26 cellular contexts compared by ENCODE assay signal in the genomic region with DNA sequence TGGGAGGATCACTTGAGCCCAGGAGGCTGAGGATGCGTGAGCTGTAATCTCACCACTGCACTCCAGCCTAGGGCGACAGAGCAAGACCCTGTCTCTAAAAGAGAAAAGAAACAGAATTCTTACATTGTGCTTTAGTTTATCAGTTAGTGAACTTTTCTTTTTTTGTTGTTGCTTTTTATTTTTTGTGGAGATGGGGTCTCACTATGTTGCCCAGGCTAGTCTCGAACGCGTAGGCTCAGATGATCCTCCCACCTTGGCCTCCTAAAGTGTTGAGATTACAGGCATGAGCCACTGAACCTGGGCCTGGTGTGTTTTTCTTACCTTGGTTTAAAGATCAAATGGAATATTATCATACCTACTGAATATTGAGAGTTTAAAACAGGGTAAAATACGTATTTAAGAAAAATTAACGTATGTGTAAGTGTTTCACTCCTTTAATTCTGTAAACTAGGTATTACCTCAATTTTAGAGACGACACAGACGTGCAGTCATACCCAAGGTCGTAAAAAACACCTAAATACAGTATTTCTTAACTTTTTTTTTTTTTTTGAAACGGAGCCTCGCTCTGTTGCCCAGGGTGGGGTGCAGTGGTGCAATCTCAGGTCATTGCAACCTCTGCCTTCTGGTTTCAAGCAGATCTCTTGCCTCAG.
"Had no signal": no experiment of that assay in that cellular context is flagged by ENCODE, and none has a peak within 500 bp of the region (broad histone marks: within the 10 kb centered on the region; RNA-seq: fewer than 3 reads in every experiment).

No MANE protein-coding gene starts in this region.

- DNase-seq: activated CD4-positive, alpha-beta memory T cell treated with anti-CD3 and anti-CD28 coated beads, Interleukin-2, amount 10 ng/mL, durations not matched to agents 7 days and 5 days; activated CD4-positive, alpha-beta T cell treated with anti-CD3 and anti-CD28 coated beads for 4 hours; activated CD4-positive, alpha-beta T cell treated with anti-CD3 and anti-CD28 coated beads, Interleukin-2, amount 50 U/mL, for 1 hour; activated CD4-positive, CD25-positive, alpha-beta regulatory T cell treated with anti-CD3 and anti-CD28 coated beads, Interleukin-2, amount 50 U/mL, for 72 hours; activated CD8-positive, alpha-beta memory T cell treated with anti-CD3 and anti-CD28 coated beads for 24 hours; activated CD8-positive, alpha-beta memory T cell treated with anti-CD3 and anti-CD28 coated beads, Interleukin-2, amount 10 ng/mL, durations not matched to agents 7 days and 5 days; activated CD8-positive, alpha-beta memory T cell treated with anti-CD3 and anti-CD28 coated beads, Interleukin-2, amount 50 U/mL, for 48 hours; activated effector memory CD4-positive, alpha-beta T cell treated with Interleukin-2 at 50 U/mL for 16 hours; activated naive CD4-positive, alpha-beta T cell treated with anti-CD3 and anti-CD28 coated beads, Interleukin-2, amount 50 U/mL, for 16 hours; activated naive CD8-positive, alpha-beta T cell treated with anti-CD3 and anti-CD28 coated beads for 36 hours; activated T-cell treated with anti-CD3 and anti-CD28 coated beads, Interleukin-2, amount 50 U/mL, for 48 hours; amniotic stem cell; aorta; brain microvascular endothelial cell; central memory CD4-positive, alpha-beta T cell; NCI-H1105 treated with DMSO at 0.1 percent for 48 hours; NCI-H1436 treated with DMSO at 0.1 percent for 48 hours; NCI-H1694 treated with DMSO at 0.1 percent for 48 hours; NCI-H2029; NCI-H748 treated with DMSO at 0.1 percent for 48 hours; PC-9; SIG-M5; T-cell; T-helper 17 cell; T-helper 9 cell had no signal

- H3K27ac ChIP-seq: brain microvascular endothelial cell, PC-9, RWPE1 had no signal

- H3K27me3 ChIP-seq: brain microvascular endothelial cell had no signal

- H3K36me3 ChIP-seq: brain microvascular endothelial cell had no signal

- H3K9me3 Mint-ChIP-seq: activated naive CD8-positive, alpha-beta T cell treated with anti-CD3 and anti-CD28 coated beads for 36 hours; T-cell had no signal

- H3K27ac Mint-ChIP-seq: activated CD4-positive, alpha-beta memory T cell treated with anti-CD3 and anti-CD28 coated beads, Interleukin-2, amount 10 ng/mL, durations not matched to agents 7 days and 5 days; activated CD8-positive, alpha-beta memory T cell treated with anti-CD3 and anti-CD28 coated beads, Interleukin-2, amount 10 ng/mL, durations not matched to agents 7 days and 5 days; activated naive CD8-positive, alpha-beta T cell treated with anti-CD3 and anti-CD28 coated beads for 36 hours; T-cell had no signal

- H3K4me3 Mint-ChIP-seq: activated CD4-positive, alpha-beta memory T cell treated with anti-CD3 and anti-CD28 coated beads, Interleukin-2, amount 10 ng/mL, durations not matched to agents 7 days and 5 days; activated CD8-positive, alpha-beta memory T cell treated with anti-CD3 and anti-CD28 coated beads, Interleukin-2, amount 10 ng/mL, durations not matched to agents 7 days and 5 days; activated naive CD8-positive, alpha-beta T cell treated with anti-CD3 and anti-CD28 coated beads for 36 hours; T-cell; T-helper 17 cell had no signal

- H3K27me3 Mint-ChIP-seq: activated CD4-positive, alpha-beta memory T cell treated with anti-CD3 and anti-CD28 coated beads, Interleukin-2, amount 10 ng/mL, durations not matched to agents 7 days and 5 days; activated CD8-positive, alpha-beta memory T cell treated with anti-CD3 and anti-CD28 coated beads, Interleukin-2, amount 10 ng/mL, durations not matched to agents 7 days and 5 days; activated naive CD8-positive, alpha-beta T cell treated with anti-CD3 and anti-CD28 coated beads for 36 hours; T-cell; T-helper 17 cell had no signal

- H3K4me3 ChIP-seq: PC-9 had no signal

- H3K36me3 Mint-ChIP-seq: activated naive CD8-positive, alpha-beta T cell treated with anti-CD3 and anti-CD28 coated beads for 36 hours had no signal
